ENCODE assay signal across 26 cellular contexts in the genomic region with DNA sequence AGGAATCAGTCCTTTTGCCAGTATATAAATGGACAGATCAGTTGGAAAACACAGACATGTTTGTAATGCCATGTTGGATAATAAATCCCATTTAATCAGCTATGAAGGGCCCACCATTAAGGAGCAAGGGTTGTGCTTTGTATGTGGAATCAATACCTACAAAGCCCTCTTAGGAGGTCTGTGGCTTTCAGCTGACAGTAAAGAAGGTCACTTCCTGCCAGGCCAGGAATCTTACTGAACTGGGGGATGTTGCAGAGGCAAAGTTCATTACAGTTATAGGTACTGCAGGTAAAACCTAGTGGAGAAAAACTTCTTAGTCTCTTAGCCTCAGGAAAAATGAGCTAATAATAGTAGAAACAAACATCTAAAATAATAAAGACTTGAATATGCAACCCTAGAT.
DNase-seq lines count a peak whose midpoint lies in the region; ATAC-seq and TF ChIP-seq lines count a peak whose summit lies in the region.
"Had no signal": no experiment of that assay in that cellular context is flagged by ENCODE, and none has a peak within 500 bp of the region (broad histone marks: within the 10 kb centered on the region; RNA-seq: fewer than 3 reads in every experiment).

No MANE protein-coding gene starts in this region.

- H3K36me3 ChIP-seq in WERI-Rb-1 (no peaks in the 10 kb centered on the region), smooth muscle cell (ENCODE audit: low read depth) (no peaks in the 10 kb centered on the region), thyroid gland (no peaks in the 10 kb centered on the region)
- H3K36me3 ChIP-seq: sigmoid colon, stomach had no signal

- no peaks in the 10 kb centered on the region for H4K20me1 ChIP-seq in smooth muscle cell (ENCODE audit: low read depth)

- H3K27me3 ChIP-seq in WERI-Rb-1 (ENCODE audit: insufficient read depth, low read depth, severe bottlenecking): no peaks in the 10 kb centered on the region
- no peaks in the 10 kb centered on the region for H3K27me3 ChIP-seq in smooth muscle cell (ENCODE audit: low read depth)
- H3K27me3 ChIP-seq in thyroid gland: no peaks in the 10 kb centered on the region
- H3K27me3 ChIP-seq: sigmoid colon, stomach had no signal

- H3K4me2 ChIP-seq in smooth muscle cell: peak overlapping the region; percentile 35

- H2AFZ ChIP-seq in smooth muscle cell (ENCODE audit: low read depth): peak overlapping the region; percentile 34

- no peak for TF ChIP-seq POLR2A in thyroid gland (IDR thresholded peaks at IDR 0.05)

- H3K9me3 ChIP-seq in WERI-Rb-1 (ENCODE audit: severe bottlenecking) (no peaks in the 10 kb centered on the region), smooth muscle cell (replicated peaks; ENCODE audit: low read depth) (no peaks in the 10 kb centered on the region), thyroid gland (no peaks in the 10 kb centered on the region)
- H3K9me3 ChIP-seq: sigmoid colon, stomach had no signal

- H3K4me1 ChIP-seq in smooth muscle cell (ENCODE audit: low read depth) (peaks cover 13% of the 10 kb centered on the region), thyroid gland (no peaks in the 10 kb centered on the region)
- H3K4me1 ChIP-seq: sigmoid colon had no signal

- DNase-seq in DMS53 (lab: John Stamatoyannopoulos, UW): peak; percentile 9
- no peak for DNase-seq in DMS53 treated with DMSO at 0.1 percent for 48 hours (lab: John Stamatoyannopoulos, UW; ENCODE audit: unreplicated experiment)
- DNase-seq in WERI-Rb-1: peak; percentile 9
- peak; percentile 20 for DNase-seq in iPS-NIHi7 (ENCODE audit: extremely low spot score)
- DNase-seq in smooth muscle cell (lab: John Stamatoyannopoulos, UW; ENCODE audit: unreplicated experiment): no peak
- no peak for DNase-seq in thyroid gland
- no peak for DNase-seq in G401 (ENCODE audit: low spot score)
- DNase-seq: activated CD4-positive, alpha-beta T cell treated with anti-CD3 and anti-CD28 coated beads, Interleukin-2, amount 10 ng/mL, durations not matched to agents 7 days and 5 days; DND-41; HCEC 1CT; head of caudate nucleus; Kasumi-1; midbrain; NCI-H1048; NCI-H187 treated with DMSO at 0.1 percent for 48 hours; NCI-H226; NCI-H774; OCI-M1; sigmoid colon; stomach; trophoblast cell had no signal

- no peaks in the 10 kb centered on the region for H3F3A ChIP-seq in smooth muscle cell (ENCODE audit: low read depth)

- ATAC-seq in HG02973 (IDR thresholded peaks at IDR 0.05; ENCODE audit: unreplicated experiment): no peak
- ATAC-seq: left lobe of liver, SK-N-SH treated with all-trans-retinoic acid at 6 μM for 48 hours had no signal

- H3K9ac ChIP-seq in smooth muscle cell (ENCODE audit: low read depth): peak overlapping the region; percentile 38

- in situ Hi-C loops in G401 (cut with HindIII; ENCODE audit: low sequenced_read_pairs): no loop called here

- intact Hi-C loops in thyroid gland (cut with DNase I): no loop called here

- H3K4me3 ChIP-seq in WERI-Rb-1 (ENCODE audit: low read depth, low read length) (no peak overlapping the region), smooth muscle cell (no peak overlapping the region), thyroid gland (replicated peaks in 1 of 3) (no peak overlapping the region)
- H3K4me3 ChIP-seq: sigmoid colon, stomach had no signal

- no peak for TF ChIP-seq CTCF in WERI-Rb-1 (IDR thresholded peaks at IDR 0.05; ENCODE audit: low read depth, low read length)
- no peak for TF ChIP-seq CTCF in smooth muscle cell (IDR thresholded peaks at IDR 0.05; ENCODE audit: borderline replicate concordance, insufficient read depth, poor library complexity, severe bottlenecking)
- TF ChIP-seq CTCF in thyroid gland (IDR thresholded peaks at IDR 0.05): no peak

- H3K79me2 ChIP-seq in smooth muscle cell (ENCODE audit: low read depth): no peaks in the 10 kb centered on the region

- H3K27ac ChIP-seq in WERI-Rb-1 (no peak overlapping the region), smooth muscle cell (ENCODE audit: low read depth) (peak overlapping the region; percentile 83), thyroid gland (no peak overlapping the region)
- H3K27ac ChIP-seq: 22Rv1, epithelial cell of prostate, sigmoid colon, stomach had no signal

Comparison
In these comparisons a context has a peak if more than half of its experiments do, and no peak if none do; other contexts are left out.
1. DNase-seq: peak in DMS53 (single experiment), WERI-Rb-1 (single experiment) and iPS-NIHi7 (single experiment); none in DMS53 treated with DMSO at 0.1 percent for 48 hours (single experiment), smooth muscle cell (single experiment), thyroid gland (0 of 2) and G401 (single experiment).